Comparison of ENCODE assay signal across 1 cellular context in the genomic region with DNA sequence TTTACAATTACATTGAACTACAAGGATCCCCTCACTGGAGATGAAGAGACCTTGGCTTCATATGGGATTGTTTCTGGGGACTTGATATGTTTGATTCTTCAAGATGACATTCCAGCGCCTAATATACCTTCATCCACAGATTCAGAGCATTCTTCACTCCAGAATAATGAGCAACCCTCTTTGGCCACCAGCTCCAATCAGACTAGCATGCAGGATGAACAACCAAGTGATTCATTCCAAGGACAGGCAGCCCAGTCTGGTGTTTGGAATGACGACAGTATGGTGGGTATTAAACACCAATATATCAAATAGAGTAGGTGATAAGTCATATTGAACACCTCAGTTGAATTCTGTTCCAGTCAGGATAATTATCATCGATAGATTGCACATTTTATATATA.
TF ChIP-seq lines count a peak whose summit lies in the region.

No MANE protein-coding gene starts in this region.

TF ChIP-seq in IMR-90, 13 proteins besides CTCF, POLR2A, EP300 and RAD21:
- TF ChIP-seq CEBPB (IDR thresholded peaks at IDR 0.05; ENCODE audit: low read depth, low read length), result no peak
- no peak for TF ChIP-seq SMC3 (IDR thresholded peaks at IDR 0.05; ENCODE audit: low read depth, low read length)
- TF ChIP-seq MAZ (IDR thresholded peaks at IDR 0.05; ENCODE audit: borderline replicate concordance, low read depth, low read length), result no peak
TF ChIP-seq in IMR-90: peak in this region for 0.
